10 cellular contexts compared by ENCODE assay signal in genomic region chr14:60328588-60328987, GRCh38.
DNase-seq lines count a peak whose midpoint lies in the region; ATAC-seq lines count a peak whose summit lies in the region.
"Had no signal": no experiment of that assay in that cellular context is flagged by ENCODE, and none has a peak within 500 bp of the region (broad histone marks: within the 10 kb centered on the region; RNA-seq: fewer than 3 reads in every experiment).

No MANE protein-coding gene starts in this region.

- H3K36me3 Mint-ChIP-seq in activated T-cell treated with anti-CD3 and anti-CD28 coated beads, Interleukin-2, amount 50 U/mL, for 72 hours (ENCODE audit: insufficient read depth in 2 of 2): no peaks in the 10 kb centered on the region
- H3K36me3 Mint-ChIP-seq in IgD-negative memory B cell: peaks cover 3% of the 10 kb centered on the region
- no peaks in the 10 kb centered on the region for H3K36me3 Mint-ChIP-seq in activated naive CD8-positive, alpha-beta T cell
- H3K36me3 Mint-ChIP-seq in stimulated activated effector memory CD8-positive, alpha-beta T cell treated with anti-CD3 and anti-CD28 coated beads, Interleukin-12 subunit alpha, Interleukin-12 subunit beta, amount 100 ng/mL, for 72 hours: peaks cover 7% of the 10 kb centered on the region

- H3K4me1 Mint-ChIP-seq in activated T-cell treated with anti-CD3 and anti-CD28 coated beads, Interleukin-2, amount 50 U/mL, for 72 hours (ENCODE audit: low read depth): peaks cover 40% of the 10 kb centered on the region
- H3K4me1 Mint-ChIP-seq in IgD-negative memory B cell: peaks cover 19 to 22% (median 19%) of the 10 kb centered on the region in 3 donors
- peaks cover 27% of the 10 kb centered on the region for H3K4me1 Mint-ChIP-seq in activated naive CD8-positive, alpha-beta T cell (ENCODE audit: low read depth)
- H3K4me1 Mint-ChIP-seq in stimulated activated effector memory CD8-positive, alpha-beta T cell treated with anti-CD3 and anti-CD28 coated beads, Interleukin-12 subunit alpha, Interleukin-12 subunit beta, amount 100 ng/mL, for 72 hours: peaks cover 29% of the 10 kb centered on the region

- H3K27me3 Mint-ChIP-seq in activated T-cell treated with anti-CD3 and anti-CD28 coated beads, Interleukin-2, amount 50 U/mL, for 72 hours (ENCODE audit: low read depth): peaks cover 18% of the 10 kb centered on the region
- peaks cover 4% of the 10 kb centered on the region for H3K27me3 Mint-ChIP-seq in IgD-negative memory B cell
- peaks cover 20% of the 10 kb centered on the region for H3K27me3 Mint-ChIP-seq in activated naive CD8-positive, alpha-beta T cell

- ATAC-seq in activated T-cell treated with anti-CD3 and anti-CD28 coated beads, Interleukin-2, amount 50 U/mL, for 72 hours (replicated peaks in 1 of 2): no peak
- ATAC-seq in stimulated activated effector memory CD8-positive, alpha-beta T cell treated with anti-CD3 and anti-CD28 coated beads, Interleukin-12 subunit alpha, Interleukin-12 subunit beta, amount 100 ng/mL, for 72 hours: no peak

- peak overlapping the region; percentile 26 to 52 for H3K4me3 Mint-ChIP-seq in activated T-cell treated with anti-CD3 and anti-CD28 coated beads, Interleukin-2, amount 50 U/mL, for 72 hours
- H3K4me3 Mint-ChIP-seq in IgD-negative memory B cell: peak overlapping the region in 3 of 4 donors; percentile 58 to 71 (median 66)
- peak overlapping the region; percentile 33 for H3K4me3 Mint-ChIP-seq in activated naive CD8-positive, alpha-beta T cell
- H3K4me3 Mint-ChIP-seq in stimulated activated effector memory CD8-positive, alpha-beta T cell treated with anti-CD3 and anti-CD28 coated beads, Interleukin-12 subunit alpha, Interleukin-12 subunit beta, amount 100 ng/mL, for 72 hours: peak overlapping the region; percentile 68
- H3K4me3 Mint-ChIP-seq: T-helper 2 cell treated with Interferon-gamma antibody and Interleukin-4, amounts not matched to agents 5 μg/mL and 100 μg/mL, for 36 hours had no signal

- no peak overlapping the region for H3K27ac Mint-ChIP-seq in activated T-cell treated with anti-CD3 and anti-CD28 coated beads, Interleukin-2, amount 50 U/mL, for 72 hours
- no peak overlapping the region for H3K27ac Mint-ChIP-seq in IgD-negative memory B cell
- H3K27ac Mint-ChIP-seq in activated naive CD8-positive, alpha-beta T cell: no peak overlapping the region
- no peak overlapping the region for H3K27ac Mint-ChIP-seq in stimulated activated effector memory CD8-positive, alpha-beta T cell treated with anti-CD3 and anti-CD28 coated beads, Interleukin-12 subunit alpha, Interleukin-12 subunit beta, amount 100 ng/mL, for 72 hours
- H3K27ac Mint-ChIP-seq: T-helper 2 cell treated with Interferon-gamma antibody and Interleukin-4, amounts not matched to agents 5 μg/mL and 100 μg/mL, for 36 hours had no signal

- no peak for DNase-seq in activated T-cell treated with anti-CD3 and anti-CD28 coated beads, Interleukin-2, amount 50 U/mL, for 72 hours
- no peak for DNase-seq in activated T-cell treated with anti-CD3 and anti-CD28 coated beads, Interleukin-2, amount 50 U/mL, for 48 hours
- no peak for DNase-seq in stimulated activated effector memory CD8-positive, alpha-beta T cell treated with anti-CD3 and anti-CD28 coated beads, Interleukin-12 subunit alpha, Interleukin-12 subunit beta, amount 100 ng/mL, for 72 hours (ENCODE audit: low spot score in 2 of 2)
- no peak for DNase-seq in cerebellum (ENCODE audit: low spot score)
- DNase-seq in ecto neural progenitor cell (ENCODE audit: low spot score): no peak
- DNase-seq in NOMO-1 treated with dmso at 0.1 percent for 144 hours (lab: John Stamatoyannopoulos, UW; ENCODE audit: unreplicated experiment): no peak
- DNase-seq: MV-4-11 had no signal

- no peaks in the 10 kb centered on the region for H3K9me3 Mint-ChIP-seq in activated T-cell treated with anti-CD3 and anti-CD28 coated beads, Interleukin-2, amount 50 U/mL, for 72 hours
- no peaks in the 10 kb centered on the region for H3K9me3 Mint-ChIP-seq in IgD-negative memory B cell
- no peaks in the 10 kb centered on the region for H3K9me3 Mint-ChIP-seq in activated naive CD8-positive, alpha-beta T cell (ENCODE audit: low read depth)
- no peaks in the 10 kb centered on the region for H3K9me3 Mint-ChIP-seq in stimulated activated effector memory CD8-positive, alpha-beta T cell treated with anti-CD3 and anti-CD28 coated beads, Interleukin-12 subunit alpha, Interleukin-12 subunit beta, amount 100 ng/mL, for 72 hours
- H3K9me3 Mint-ChIP-seq: T-helper 2 cell treated with Interferon-gamma antibody and Interleukin-4, amounts not matched to agents 5 μg/mL and 100 μg/mL, for 36 hours had no signal
